ENCODE assay signal across 11 cellular contexts in the genomic region with DNA sequence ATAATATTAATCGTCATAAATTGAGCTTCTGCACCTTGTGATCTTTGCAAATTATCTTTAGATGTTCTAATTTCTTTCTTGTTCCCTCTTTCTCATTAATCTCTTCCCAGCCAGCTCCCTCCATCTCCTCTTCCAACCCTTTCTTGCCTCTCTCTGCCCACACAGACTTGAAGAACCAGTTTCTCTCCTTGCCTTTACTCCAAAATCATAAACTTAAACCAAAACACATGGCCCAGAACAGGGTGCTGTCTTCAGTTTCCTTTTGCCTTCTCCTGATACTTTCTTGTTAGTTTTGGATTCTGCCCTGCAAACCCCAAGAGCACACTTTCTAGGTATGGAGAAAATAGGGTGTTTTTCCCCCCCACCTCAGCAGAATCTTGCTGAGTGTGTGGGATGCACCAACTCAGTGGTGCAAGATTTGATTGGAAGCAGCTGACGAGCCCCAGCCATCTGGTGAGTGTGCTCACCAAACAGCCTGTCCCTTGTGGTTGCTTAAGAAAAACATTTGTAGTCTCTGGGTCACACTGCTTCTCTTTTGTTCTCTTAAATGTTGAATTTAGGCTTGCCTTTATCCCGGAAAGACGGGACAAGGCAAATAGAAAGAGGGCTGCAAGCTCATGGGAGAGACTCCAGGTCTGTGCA.
DNase-seq lines count a peak whose midpoint lies in the region; ATAC-seq and TF ChIP-seq lines count a peak whose summit lies in the region.
"Had no signal": no experiment of that assay in that cellular context is flagged by ENCODE, and none has a peak within 500 bp of the region (broad histone marks: within the 10 kb centered on the region; RNA-seq: fewer than 3 reads in every experiment).

No MANE protein-coding gene starts in this region.

- TF ChIP-seq CTCF in HEK293 (tag by site-specific recombination; IDR thresholded peaks at IDR 0.05) (no peak), gastrocnemius medialis (IDR thresholded peaks at IDR 0.05 in 4 of 5, conservative IDR thresholded peaks at IDR 0.05 in 1 of 5) (no peak)

- no peaks in the 10 kb centered on the region for H3K27me3 ChIP-seq in gastrocnemius medialis

- 0 out of 2 replicates have a peak, but pooled peaks cover 4% of the 10 kb centered on the region for H3K4me1 ChIP-seq in HEK293 (ENCODE audit: control insufficient read depth, insufficient read depth, low read length)
- H3K4me1 ChIP-seq in gastrocnemius medialis: peaks cover 0 to under 1% of the 10 kb centered on the region in 2 donors

- CTCF ChIA-PET in HEK293 (lab: Yijun Ruan, JAX): no interaction called here

- intact Hi-C loops in gastrocnemius medialis (cut with DNase I; ENCODE audit: low total_unique reads): no loop called here

- no peak for TF ChIP-seq POLR2A in gastrocnemius medialis (IDR thresholded peaks at IDR 0.05)

- DNase-seq in brain pericyte (ENCODE audit: low read depth, low spot score): peak; percentile 80
- DNase-seq in iPS-NIHi7 (ENCODE audit: extremely low spot score): peak; percentile 32
- peak in 1 of 2 donors; percentile 40 for DNase-seq in gastrocnemius medialis
- no peak for DNase-seq in stimulated activated CD4-positive, alpha-beta T cell treated with anti-CD3 and anti-CD28 coated beads, Interleukin-2, amount 100 ng/mL, for 24 hours
- no peak for DNase-seq in cerebellar nuclear complex (lab: John Stamatoyannopoulos, UW)
- DNase-seq: activated naive CD4-positive, alpha-beta T cell; DND-41 had no signal

- ATAC-seq in gastrocnemius medialis (peak; percentile 53 to 68), HG03045 (IDR thresholded peaks at IDR 0.05; ENCODE audit: unreplicated experiment) (no peak), HG02852 (IDR thresholded peaks at IDR 0.05; ENCODE audit: unreplicated experiment) (no peak)

- no peak overlapping the region for H3K4me3 ChIP-seq in HEK293 (ENCODE audit: low read depth, low read length)
- no peak overlapping the region for H3K4me3 ChIP-seq in gastrocnemius medialis

- in situ Hi-C loops in gastrocnemius medialis (cut with MboI; ENCODE audit: low sequenced_read_pairs in 4 of 4): no loop called here

- POLR2A ChIA-PET in HEK293 (lab: Yijun Ruan, JAX): no interaction called here

- H3K36me3 ChIP-seq in HEK293 (ENCODE audit: control insufficient read depth in 2 of 2, insufficient read depth in 1 of 2, low read length in 2 of 2): no peaks in the 10 kb centered on the region
- H3K36me3 ChIP-seq in gastrocnemius medialis: no peaks in the 10 kb centered on the region

- H3K27ac ChIP-seq in HEK293 (ENCODE audit: extremely low read depth, low read depth, low read length) (no peak overlapping the region), gastrocnemius medialis (no peak overlapping the region)
- H3K27ac ChIP-seq: epithelial cell of prostate had no signal

- no peaks in the 10 kb centered on the region for H3K9me3 ChIP-seq in HEK293 (ENCODE audit: control insufficient read depth, insufficient read depth, low read depth, low read length)
- H3K9me3 ChIP-seq in gastrocnemius medialis: no peaks in the 10 kb centered on the region

TF ChIP-seq in HEK293, 187 proteins besides CTCF, POLR2A, EP300 and RAD21:
- TF ChIP-seq EGR2 (tag by site-specific recombination; IDR thresholded peaks at IDR 0.05; ENCODE audit: low read depth) (peak; percentile 45; the same call in 1 of the 2 replicates), ZFHX2 (tag by site-specific recombination; conservative IDR thresholded peaks at IDR 0.05) (0 out of 2 replicates have a peak, but pooled peaks have one; percentile 31), ZFP69B (tag by site-specific recombination; IDR thresholded peaks at IDR 0.05) (no peak)
- TF ChIP-seq, protein P1, sequence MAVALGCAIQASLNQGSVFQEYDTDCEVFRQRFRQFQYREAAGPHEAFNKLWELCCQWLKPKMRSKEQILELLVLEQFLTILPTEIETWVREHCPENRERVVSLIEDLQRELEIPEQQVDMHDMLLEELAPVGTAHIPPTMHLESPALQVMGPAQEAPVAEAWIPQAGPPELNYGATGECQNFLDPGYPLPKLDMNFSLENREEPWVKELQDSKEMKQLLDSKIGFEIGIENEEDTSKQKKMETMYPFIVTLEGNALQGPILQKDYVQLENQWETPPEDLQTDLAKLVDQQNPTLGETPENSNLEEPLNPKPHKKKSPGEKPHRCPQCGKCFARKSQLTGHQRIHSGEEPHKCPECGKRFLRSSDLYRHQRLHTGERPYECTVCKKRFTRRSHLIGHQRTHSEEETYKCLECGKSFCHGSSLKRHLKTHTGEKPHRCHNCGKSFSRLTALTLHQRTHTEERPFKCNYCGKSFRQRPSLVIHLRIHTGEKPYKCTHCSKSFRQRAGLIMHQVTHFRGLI (tag by site-specific recombination; IDR thresholded peaks at IDR 0.05): 0 out of 2 replicates have a peak, but pooled peaks have one; percentile 11

Comparison
In these comparisons a context has a peak if more than half of its experiments do, and no peak if none do; other contexts are left out.
1. DNase-seq: peak in brain pericyte (single experiment) and iPS-NIHi7 (single experiment); none in stimulated activated CD4-positive, alpha-beta T cell treated with anti-CD3 and anti-CD28 coated beads, Interleukin-2, amount 100 ng/mL, for 24 hours (0 of 2) and cerebellar nuclear complex (0 of 2).
2. ATAC-seq: peak in gastrocnemius medialis (2 of 2); none in HG03045 (single experiment) and HG02852 (single experiment).